In genomic region chr6:113968472-113968871, GRCh38 we compare ENCODE assay signal across 11 cellular contexts. TPM values are rescaled to one million over a fixed set of nuclear protein-coding genes. Genes with fewer than 3 reads are reported as not detected.
DNase-seq lines count a peak whose midpoint lies in the region; ATAC-seq, FAIRE-seq and TF ChIP-seq lines count a peak whose summit lies in the region.
"Had no signal": no experiment of that assay in that cellular context is flagged by ENCODE, and none has a peak within 500 bp of the region (broad histone marks: within the 10 kb centered on the region; RNA-seq: fewer than 3 reads in every experiment).

No MANE protein-coding gene starts in this region.

- TF ChIP-seq CTCF in natural killer cell (IDR thresholded peaks at IDR 0.05): no peak

- CTCF ChIA-PET in CD4-positive, alpha-beta memory T cell (lab: Charles Lee; ENCODE audit: partially characterized antibody): interaction anchor here (0.9 to 1.9 kb wide), 3 partner anchors 10 to 59 kb away, joined by 3 to 5 read pairs (median 5); no protein-coding TSS in a partner anchor

- H3K27me3 Mint-ChIP-seq in CD4-positive, alpha-beta memory T cell: no peaks in the 10 kb centered on the region
- H3K27me3 Mint-ChIP-seq in central memory CD8-positive, alpha-beta T cell: no peaks in the 10 kb centered on the region
- H3K27me3 Mint-ChIP-seq in natural killer cell (ENCODE audit: low read depth in 2 of 2): no peaks in the 10 kb centered on the region

- H3K27ac Mint-ChIP-seq in CD4-positive, alpha-beta memory T cell: peak overlapping the region in 3 of 7 donors; percentile 4 to 13 (median 7)
- no peak overlapping the region for H3K27ac Mint-ChIP-seq in central memory CD8-positive, alpha-beta T cell (ENCODE audit: low read depth)
- peak overlapping the region in 1 of 2 donors; percentile 25 for H3K27ac Mint-ChIP-seq in natural killer cell

- H3K9ac ChIP-seq in Karpas-422 (ENCODE audit: low read length): peak overlapping the region; percentile 94

- peak overlapping the region; percentile 30 to 99 (median 96) for H3K4me3 Mint-ChIP-seq in CD4-positive, alpha-beta memory T cell
- H3K4me3 Mint-ChIP-seq in central memory CD8-positive, alpha-beta T cell: peak overlapping the region; percentile 96
- peak overlapping the region; percentile 96 for H3K4me3 Mint-ChIP-seq in natural killer cell

- no peaks in the 10 kb centered on the region for H3K36me3 ChIP-seq in CD4-positive, alpha-beta memory T cell (ENCODE audit: insufficient read depth, low read length)
- H3K36me3 ChIP-seq in Karpas-422 (ENCODE audit: insufficient read depth, low read length): peaks cover 7% of the 10 kb centered on the region; the same call in 1 of the 2 replicates
- H3K36me3 ChIP-seq: transverse colon had no signal

- H3K27me3 ChIP-seq in CD4-positive, alpha-beta memory T cell (ENCODE audit: insufficient read depth, low read length): no peaks in the 10 kb centered on the region
- H3K27me3 ChIP-seq in Karpas-422 (ENCODE audit: low read length): no peaks in the 10 kb centered on the region
- H3K27me3 ChIP-seq: transverse colon had no signal

- DNase-seq in CD4-positive, alpha-beta memory T cell: no peak
- DNase-seq in Karpas-422 (no peak), natural killer cell (no peak), H54 (ENCODE audit: insufficient read length, low spot score) (no peak), NCI-H2171 (lab: John Stamatoyannopoulos, UW) (no peak), Right ventricle myocardium superior (no peak)
- DNase-seq in central memory CD8-positive, alpha-beta T cell (ENCODE audit: low spot score in 2 of 2): no peak
- DNase-seq in activated effector memory CD4-positive, alpha-beta T cell treated with anti-CD3 and anti-CD28 coated beads, Interleukin-2, amount 50 U/mL, for 16 hours: no peak
- DNase-seq: RPMI8226, transverse colon had no signal

- no peaks in the 10 kb centered on the region for H3K9me3 Mint-ChIP-seq in CD4-positive, alpha-beta memory T cell
- no peaks in the 10 kb centered on the region for H3K9me3 Mint-ChIP-seq in central memory CD8-positive, alpha-beta T cell
- H3K9me3 Mint-ChIP-seq in natural killer cell: no peaks in the 10 kb centered on the region

- no peak for ATAC-seq in central memory CD8-positive, alpha-beta T cell (replicated peaks; ENCODE audit: extremely low read depth, poor library complexity, severe bottlenecking)
- ATAC-seq in natural killer cell: no peak
- ATAC-seq in Right ventricle myocardium superior (ENCODE audit: poor library complexity): no peak

- H3K4me1 Mint-ChIP-seq in CD4-positive, alpha-beta memory T cell: peaks cover 35 to 64% (median 51%) of the 10 kb centered on the region in 4 donors
- H3K4me1 Mint-ChIP-seq in central memory CD8-positive, alpha-beta T cell: peaks cover 46% of the 10 kb centered on the region
- H3K4me1 Mint-ChIP-seq in natural killer cell: peaks cover 41 to 42% of the 10 kb centered on the region in 2 donors

- H3K4me1 ChIP-seq in CD4-positive, alpha-beta memory T cell (ENCODE audit: insufficient read depth, low read length): peaks cover 55% of the 10 kb centered on the region
- peaks cover 68% of the 10 kb centered on the region for H3K4me1 ChIP-seq in Karpas-422 (ENCODE audit: low read length)

- no peaks in the 10 kb centered on the region for H3K9me2 ChIP-seq in Karpas-422 (replicated peaks; ENCODE audit: insufficient read depth, low read length)

- H3K9me3 ChIP-seq in CD4-positive, alpha-beta memory T cell (ENCODE audit: control insufficient read depth in 1 of 2, low read length in 2 of 2): no peaks in the 10 kb centered on the region
- no peaks in the 10 kb centered on the region for H3K9me3 ChIP-seq in Karpas-422 (ENCODE audit: low read length)
- H3K9me3 ChIP-seq: transverse colon had no signal

- H3K4me2 ChIP-seq in Karpas-422 (ENCODE audit: low read depth, low read length, poor library complexity, severe bottlenecking): peak overlapping the region; percentile 81

- no peak overlapping the region for H3K4me3 ChIP-seq in CD4-positive, alpha-beta memory T cell (ENCODE audit: low read length in 2 of 2)
- H3K4me3 ChIP-seq in Karpas-422 (ENCODE audit: low read length): peak overlapping the region; percentile 86

- no peak for TF ChIP-seq POLR2A in H54 (IDR thresholded peaks at IDR 0.05; ENCODE audit: low read depth, low read length)

- POLR2A ChIA-PET in CD4-positive, alpha-beta memory T cell (lab: Charles Lee; ENCODE audit: partially characterized antibody): no interaction called here

- H4K20me1 ChIP-seq in Karpas-422 (ENCODE audit: insufficient read depth, low read depth, low read length): peaks cover 51% of the 10 kb centered on the region

- no peak overlapping the region for H3K27ac ChIP-seq in CD4-positive, alpha-beta memory T cell (ENCODE audit: low read depth, low read length)
- H3K27ac ChIP-seq in Karpas-422 (ENCODE audit: low read length): peak overlapping the region; percentile 91
- H3K27ac ChIP-seq: skin epidermis had no signal

- H3K36me3 Mint-ChIP-seq in CD4-positive, alpha-beta memory T cell: peaks cover 0 to 12% of the 10 kb centered on the region in 2 donors
- peaks cover 12% of the 10 kb centered on the region for H3K36me3 Mint-ChIP-seq in central memory CD8-positive, alpha-beta T cell (ENCODE audit: insufficient read depth)
- H3K36me3 Mint-ChIP-seq in natural killer cell: no peaks in the 10 kb centered on the region

- H2AFZ ChIP-seq in Karpas-422 (ENCODE audit: low read length): no peak overlapping the region

- FAIRE-seq in H54 (lab: Jason Lieb, UNC): no peak

- intact Hi-C loops in CD4-positive, alpha-beta memory T cell (cut with micrococcal nuclease): no loop called here
- intact Hi-C loops in natural killer cell (cut with micrococcal nuclease) (no loop called here), Right ventricle myocardium superior (cut with DNase I) (no loop called here)

- peaks cover 77% of the 10 kb centered on the region for H3K79me2 ChIP-seq in Karpas-422 (ENCODE audit: low read length)

RNA-seq across cellular contexts. Expression of gene HDAC2, which starts 2.5 kb away (rescaled TPM):
- total RNA-seq in CD4-positive, alpha-beta memory T cell: 10 to 100 TPM; 53.0 to 54.7 TPM
- polyA plus RNA-seq in CD4-positive, alpha-beta memory T cell: 10 to 100 TPM; 73.3 to 87.1 TPM
- 74.7 and 120 TPM in 2 replicates for total RNA-seq in Karpas-422 (2014; rRNA removed; shearing (Covaris generic); ENCODE audit: low replicate concordance)
- total RNA-seq in natural killer cell (10 to 100 TPM; 55.1 to 74.5 (median 60.8) TPM), Right ventricle myocardium superior (41.0 TPM)
